Comparison of ENCODE assay signal across 1 cellular context in the genomic region with DNA sequence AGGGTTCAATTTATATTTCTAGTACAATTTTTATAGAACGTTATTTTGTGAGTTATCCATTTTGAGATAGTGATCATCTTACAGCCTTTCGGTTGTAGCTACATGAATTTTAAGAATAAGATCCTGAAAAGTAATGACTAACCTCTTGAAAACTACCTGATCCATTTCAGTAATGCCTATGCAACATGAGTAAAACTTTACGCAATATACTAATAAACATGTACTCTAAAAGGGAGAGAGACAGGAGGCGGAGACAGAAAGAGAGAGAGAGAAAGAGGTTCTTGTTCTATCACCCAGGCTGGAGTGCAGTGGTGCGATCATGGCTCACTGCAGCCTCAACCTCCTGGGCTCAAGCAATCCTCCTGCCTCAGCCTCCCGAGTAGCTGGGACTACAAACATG.
TF ChIP-seq lines count a peak whose summit lies in the region.

No MANE protein-coding gene starts in this region.

TF ChIP-seq in SK-N-SH, 30 proteins besides CTCF, POLR2A, EP300 and RAD21 (continued from another document):
- TF ChIP-seq REST (IDR thresholded peaks at IDR 0.05; ENCODE audit: low read depth, low read length) (no peak), EZH2phosphoT487 (IDR thresholded peaks at IDR 0.05; ENCODE audit: borderline replicate concordance, low read depth) (no peak)
